Comparison of ENCODE assay signal across 9 cellular contexts in the genomic region with DNA sequence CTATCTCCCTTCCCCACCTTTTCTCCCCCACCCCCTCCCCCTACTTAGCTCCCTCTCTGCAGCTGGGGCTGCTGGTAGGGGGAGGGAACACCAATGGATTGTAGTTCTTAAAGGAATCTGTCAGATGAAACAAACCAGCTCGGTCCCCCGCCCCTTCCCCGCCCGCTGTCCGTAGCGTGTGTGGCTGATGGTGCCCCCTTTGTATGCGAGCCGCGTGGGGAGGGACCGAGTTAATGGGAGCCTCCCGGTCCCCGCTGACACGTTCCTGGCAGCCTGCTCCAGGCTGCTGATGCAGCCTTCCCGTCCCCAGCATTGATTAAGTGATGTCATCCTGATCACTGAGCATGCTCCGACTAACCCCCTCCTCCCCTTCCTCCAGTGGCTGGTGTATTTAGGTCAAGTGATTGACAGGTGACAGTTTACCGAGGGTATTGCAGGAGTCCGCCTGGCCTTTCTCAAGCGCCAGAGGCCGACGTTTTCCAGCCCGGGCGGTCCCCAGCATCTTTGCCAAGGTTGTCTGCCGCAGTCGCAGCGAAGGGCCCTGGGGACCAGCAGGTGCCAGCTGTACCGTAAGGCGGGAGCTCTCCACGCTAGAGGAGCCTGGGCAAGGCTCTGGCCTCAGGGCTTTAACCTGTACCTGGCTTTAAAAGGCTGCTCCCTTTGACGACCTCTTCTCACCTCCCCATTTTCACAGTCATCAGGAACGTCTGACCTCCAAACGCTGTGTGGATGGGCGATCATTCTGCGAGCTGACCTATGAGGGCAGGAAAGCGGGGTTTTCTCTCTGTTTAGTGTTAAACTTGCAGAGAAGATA. TPM values are rescaled to one million over a fixed set of nuclear protein-coding genes. Genes with fewer than 3 reads are reported as not detected.
DNase-seq lines count a peak whose midpoint lies in the region; ATAC-seq and TF ChIP-seq lines count a peak whose summit lies in the region.
"Had no signal": no experiment of that assay in that cellular context is flagged by ENCODE, and none has a peak within 500 bp of the region (broad histone marks: within the 10 kb centered on the region; RNA-seq: fewer than 3 reads in every experiment).

No MANE protein-coding gene starts in this region.

- TF ChIP-seq POLR2A in upper lobe of left lung (IDR thresholded peaks at IDR 0.05): peak in 1 of 4 donors; percentile 15

- TF ChIP-seq CTCF in GM10248 (IDR thresholded peaks at IDR 0.05; ENCODE audit: control extremely low read depth, extremely low read depth, low read depth, missing control alignments): no peak
- no peak for TF ChIP-seq CTCF in upper lobe of left lung (IDR thresholded peaks at IDR 0.05)

- peaks cover 4% of the 10 kb centered on the region for H3K9me3 ChIP-seq in endocrine pancreas (ENCODE audit: control insufficient read depth, low read length)
- peaks cover 0 to 10% (median 5%) of the 10 kb centered on the region in 4 donors for H3K9me3 ChIP-seq in upper lobe of left lung

- peak overlapping the region; percentile 74 for H3K9ac ChIP-seq in endocrine pancreas (ENCODE audit: control insufficient read depth, insufficient read depth, low read length)

- H3K27ac ChIP-seq in upper lobe of left lung: no peak overlapping the region
- H3K27ac ChIP-seq: HL-60 had no signal

- POLR2A ChIA-PET in GM10248 (lab: Yijun Ruan, JAX): no interaction called here

- DNase-seq in GM10248 (ENCODE audit: extremely low spot score): peak; percentile 59
- peak; percentile 78 for DNase-seq in NCI-H146 treated with DMSO at 0.1 percent for 48 hours (lab: John Stamatoyannopoulos, UW; ENCODE audit: unreplicated experiment)
- DNase-seq in activated CD4-positive, alpha-beta T cell treated with anti-CD3 and anti-CD28 coated beads, Interleukin-2, amount 50 U/mL, for 48 hours: peak; percentile 51 to 66
- DNase-seq in nucleus accumbens (lab: John Stamatoyannopoulos, UW): peak in 55 of 56 donors; percentile 14 to 86 (median 61)
- peak in 1 of 2 donors; percentile 63 for DNase-seq in upper lobe of left lung
- no peak for DNase-seq in HCEC 1CT
- no peak for DNase-seq in COLO829 (ENCODE audit: low spot score)

- peak; percentile 4 to 31 for ATAC-seq in upper lobe of left lung (ENCODE audit: low FRiP score in 2 of 2)

- TF ChIP-seq EP300 in upper lobe of left lung (IDR thresholded peaks at IDR 0.05): no peak

- CTCF ChIA-PET in GM10248 (lab: Yijun Ruan, JAX): no interaction called here

- H3K4me1 ChIP-seq in endocrine pancreas (ENCODE audit: control insufficient read depth, insufficient read depth, low read length): peaks cover 9% of the 10 kb centered on the region
- peaks cover 20 to 25% (median 22%) of the 10 kb centered on the region in 4 donors for H3K4me1 ChIP-seq in upper lobe of left lung

- H3K36me3 ChIP-seq in endocrine pancreas (ENCODE audit: control insufficient read depth, insufficient read depth, low read length) (no peaks in the 10 kb centered on the region), upper lobe of left lung (no peaks in the 10 kb centered on the region)

- H3K27me3 ChIP-seq in endocrine pancreas (ENCODE audit: control insufficient read depth, insufficient read depth, low read length) (no peaks in the 10 kb centered on the region), upper lobe of left lung (peaks cover 0 to 30% (median 15%) of the 10 kb centered on the region in 4 donors)

- WGBS in upper lobe of left lung, 2 donors: 15 to 26% methylated on average over 13 to 30 of the region's 34 CpGs

- H3K4me3 ChIP-seq in endocrine pancreas (ENCODE audit: control insufficient read depth, insufficient read depth, low read length): peak overlapping the region; percentile 56
- peak overlapping the region in 1 of 4 donors; percentile 48 for H3K4me3 ChIP-seq in upper lobe of left lung

RNA-seq across cellular contexts. Expression of gene KIF5C, which starts 1.8 kb away (rescaled TPM):
- 1 to 10 TPM in 3 of 6 donors, under 1 TPM in 3; 0.44 to 1.6 (median 0.85) TPM for total RNA-seq in upper lobe of left lung

Comparison
In these comparisons a context has a peak if more than half of its experiments do, and no peak if none do; other contexts are left out.
1. DNase-seq: peak in GM10248 (single experiment), NCI-H146 treated with DMSO at 0.1 percent for 48 hours (single experiment), activated CD4-positive, alpha-beta T cell treated with anti-CD3 and anti-CD28 coated beads, Interleukin-2, amount 50 U/mL, for 48 hours (2 of 2) and nucleus accumbens (55 of 56); none in HCEC 1CT (single experiment) and COLO829 (single experiment).